ENCODE assay signal across 2 cellular contexts in the genomic region with DNA sequence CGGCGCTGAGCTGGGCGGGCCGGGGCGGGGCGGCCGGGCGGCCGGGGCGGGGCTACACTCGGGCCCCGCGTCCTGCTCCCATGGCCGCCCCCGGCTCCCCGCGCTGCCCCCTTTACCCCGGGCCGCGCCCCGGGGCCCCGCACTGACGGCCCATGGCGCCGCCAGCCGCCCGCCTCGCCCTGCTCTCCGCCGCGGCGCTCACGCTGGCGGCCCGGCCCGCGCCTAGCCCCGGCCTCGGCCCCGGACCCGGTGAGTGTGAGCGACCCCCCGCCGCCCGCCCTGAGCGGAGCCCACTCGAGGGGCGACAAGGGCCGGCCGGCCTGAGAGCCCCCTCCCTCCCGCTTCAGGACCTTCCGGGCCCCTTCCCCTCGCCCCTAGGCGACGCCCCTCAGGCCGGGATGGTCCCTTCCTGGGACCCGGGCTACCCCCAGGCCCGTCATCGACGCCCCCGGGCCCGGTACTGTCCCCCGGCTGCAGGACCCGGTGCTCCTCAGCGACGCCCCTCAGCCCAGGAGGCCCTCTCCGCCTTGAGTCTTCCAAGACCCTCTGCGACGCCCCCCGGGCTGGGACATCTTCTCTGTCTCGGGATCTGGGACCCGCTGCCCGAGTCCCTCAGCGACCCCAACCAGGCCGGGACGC.
TF ChIP-seq lines count a peak whose summit lies in the region.

A gene with protein sequence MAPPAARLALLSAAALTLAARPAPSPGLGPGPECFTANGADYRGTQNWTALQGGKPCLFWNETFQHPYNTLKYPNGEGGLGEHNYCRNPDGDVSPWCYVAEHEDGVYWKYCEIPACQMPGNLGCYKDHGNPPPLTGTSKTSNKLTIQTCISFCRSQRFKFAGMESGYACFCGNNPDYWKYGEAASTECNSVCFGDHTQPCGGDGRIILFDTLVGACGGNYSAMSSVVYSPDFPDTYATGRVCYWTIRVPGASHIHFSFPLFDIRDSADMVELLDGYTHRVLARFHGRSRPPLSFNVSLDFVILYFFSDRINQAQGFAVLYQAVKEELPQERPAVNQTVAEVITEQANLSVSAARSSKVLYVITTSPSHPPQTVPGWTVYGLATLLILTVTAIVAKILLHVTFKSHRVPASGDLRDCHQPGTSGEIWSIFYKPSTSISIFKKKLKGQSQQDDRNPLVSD (plus strand): TSS at position 57 of the 639 bp plus-strand sequence. CDS start 96 bp downstream, at position 153.

TF ChIP-seq in SK-N-SH, 30 proteins besides CTCF, POLR2A, EP300 and RAD21 (continued from another document):
- TF ChIP-seq POLR2AphosphoS5 (IDR thresholded peaks at IDR 0.05; ENCODE audit: low read depth, low read length): no peak
- TF ChIP-seq YY1 (IDR thresholded peaks at IDR 0.05; ENCODE audit: low read depth): no peak
- TF ChIP-seq RFX5 (IDR thresholded peaks at IDR 0.05; ENCODE audit: low read length): no peak
- no peak for TF ChIP-seq SMC3 (IDR thresholded peaks at IDR 0.05; ENCODE audit: low read depth, low read length)
- TF ChIP-seq TAF1 (IDR thresholded peaks at IDR 0.05; ENCODE audit: borderline replicate concordance, low read depth, low read length): no peak
- no peak for TF ChIP-seq TCF12 (IDR thresholded peaks at IDR 0.05)
- TF ChIP-seq NFIC (IDR thresholded peaks at IDR 0.05; ENCODE audit: borderline replicate concordance): no peak
TF ChIP-seq in SK-N-SH: peak in this region for 0.

TF ChIP-seq in SK-N-SH treated with all-trans-retinoic acid at 6 μM for 48 hours, 23 proteins besides CTCF, POLR2A, EP300 and RAD21 (continued from another document):
- TF ChIP-seq ZNF70 (CRISPR knock-in tag; IDR thresholded peaks at IDR 0.05) (no peak), GLIS3 (CRISPR knock-in tag; IDR thresholded peaks at IDR 0.05) (no peak), OSR1 (CRISPR knock-in tag; IDR thresholded peaks at IDR 0.05) (no peak), ZFP30 (CRISPR knock-in tag; IDR thresholded peaks at IDR 0.05) (no peak), PPARA (CRISPR knock-in tag; IDR thresholded peaks at IDR 0.05; ENCODE audit: borderline replicate concordance) (no peak), ISL1 (CRISPR knock-in tag; IDR thresholded peaks at IDR 0.05) (no peak), ZC3H10 (CRISPR knock-in tag; IDR thresholded peaks at IDR 0.05) (no peak), ZNF565 (CRISPR knock-in tag; conservative IDR thresholded peaks at IDR 0.05; ENCODE audit: low read depth) (no peak), RARB (CRISPR knock-in tag; IDR thresholded peaks at IDR 0.05) (no peak), BACH2 (CRISPR knock-in tag; IDR thresholded peaks at IDR 0.05; ENCODE audit: borderline replicate concordance) (no peak), ESRRG (CRISPR knock-in tag; IDR thresholded peaks at IDR 0.05) (no peak)
- TF ChIP-seq, protein P1, sequence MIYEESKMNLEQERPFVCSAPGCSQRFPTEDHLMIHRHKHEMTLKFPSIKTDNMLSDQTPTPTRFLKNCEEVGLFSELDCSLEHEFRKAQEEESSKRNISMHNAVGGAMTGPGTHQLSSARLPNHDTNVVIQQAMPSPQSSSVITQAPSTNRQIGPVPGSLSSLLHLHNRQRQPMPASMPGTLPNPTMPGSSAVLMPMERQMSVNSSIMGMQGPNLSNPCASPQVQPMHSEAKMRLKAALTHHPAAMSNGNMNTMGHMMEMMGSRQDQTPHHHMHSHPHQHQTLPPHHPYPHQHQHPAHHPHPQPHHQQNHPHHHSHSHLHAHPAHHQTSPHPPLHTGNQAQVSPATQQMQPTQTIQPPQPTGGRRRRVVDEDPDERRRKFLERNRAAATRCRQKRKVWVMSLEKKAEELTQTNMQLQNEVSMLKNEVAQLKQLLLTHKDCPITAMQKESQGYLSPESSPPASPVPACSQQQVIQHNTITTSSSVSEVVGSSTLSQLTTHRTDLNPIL (CRISPR knock-in tag; IDR thresholded peaks at IDR 0.05; ENCODE audit: low read depth): no peak
